ENCODE assay signal across 16 cellular contexts in genomic region chr14:68106456-68106855, GRCh38.
A peak's percentile ranks its signal among the peaks of the same experiment; 100 is the strongest.
DNase-seq lines count a peak whose midpoint lies in the region; ATAC-seq, FAIRE-seq and TF ChIP-seq lines count a peak whose summit lies in the region.
"Had no signal": no experiment of that assay in that cellular context is flagged by ENCODE, and none has a peak within 500 bp of the region (broad histone marks: within the 10 kb centered on the region; RNA-seq: fewer than 3 reads in every experiment).

No MANE protein-coding gene starts in this region.

- H3K27me3 ChIP-seq in keratinocyte (ENCODE audit: control insufficient read depth, extremely low read depth, insufficient read depth, low read length) (no peaks in the 10 kb centered on the region), uterus (no peaks in the 10 kb centered on the region), adrenal gland (no peaks in the 10 kb centered on the region)

- no peaks in the 10 kb centered on the region for H4K20me1 ChIP-seq in keratinocyte (ENCODE audit: control insufficient read depth, extremely low read depth, insufficient read depth, low read length)

- TF ChIP-seq CTCF in keratinocyte (optimal IDR thresholded peaks at IDR 0.05 in 1 of 3, IDR thresholded peaks at IDR 0.05 in 1 of 3, conservative IDR thresholded peaks at IDR 0.05 in 1 of 3; ENCODE audit: extremely low read depth in 1 of 3, insufficient read depth in 2 of 3, low read length in 3 of 3) (no peak), uterus (IDR thresholded peaks at IDR 0.05) (no peak), adrenal gland (IDR thresholded peaks at IDR 0.05) (no peak)

- H3K9me3 ChIP-seq in keratinocyte (ENCODE audit: control insufficient read depth, low read depth, low read length), result peaks cover 7% of the 10 kb centered on the region
- peaks cover 0 to 7% of the 10 kb centered on the region in 2 donors for H3K9me3 ChIP-seq in uterus
- peaks cover 0 to 8% (median 0%) of the 10 kb centered on the region in 3 donors for H3K9me3 ChIP-seq in adrenal gland (replicated peaks in 1 of 3)

- H3K4me3 ChIP-seq in keratinocyte (ENCODE audit: control insufficient read depth in 2 of 3, extremely low read depth in 1 of 3, insufficient read depth in 2 of 3, low read depth in 1 of 3, low read length in 3 of 3) (no peak overlapping the region), uterus (no peak overlapping the region), adrenal gland (no peak overlapping the region)
- H3K4me3 ChIP-seq: A549, GM23338 had no signal

- H3K36me3 ChIP-seq in keratinocyte (ENCODE audit: control insufficient read depth in 2 of 2, extremely low read depth in 1 of 2, insufficient read depth in 2 of 2, low read length in 2 of 2) (no peaks in the 10 kb centered on the region), uterus (no peaks in the 10 kb centered on the region), adrenal gland (replicated peaks in 1 of 2) (no peaks in the 10 kb centered on the region)

- H3K27ac ChIP-seq in keratinocyte (ENCODE audit: control insufficient read depth, insufficient read depth, low read length) (no peak overlapping the region), uterus (peak overlapping the region; percentile 70 to 83), adrenal gland (no peak overlapping the region)

- TF ChIP-seq POLR2A in uterus (IDR thresholded peaks at IDR 0.05) (no peak), adrenal gland (IDR thresholded peaks at IDR 0.05) (no peak)

- H3K9me1 ChIP-seq in keratinocyte (ENCODE audit: control insufficient read depth, extremely low read depth, insufficient read depth, low read length), result no peaks in the 10 kb centered on the region

- no peak for ATAC-seq in HG02981 (IDR thresholded peaks at IDR 0.05; ENCODE audit: unreplicated experiment)
- ATAC-seq: A549; CD8-positive, alpha-beta T cell; GM23338 had no signal

- dilution Hi-C loops in keratinocyte (cut with MboI; ENCODE audit: extremely low pct_ligation_motif_present, low sequenced_read_pairs), result no loop called here

- no peak overlapping the region for H3K4me2 ChIP-seq in keratinocyte (ENCODE audit: control insufficient read depth, extremely low read depth, insufficient read depth, low read depth, low read length)
- H3K4me2 ChIP-seq: A549, GM23338 had no signal

- H3K4me1 ChIP-seq in keratinocyte (ENCODE audit: control insufficient read depth, extremely low read depth, insufficient read depth, low read length) (peaks cover 26% of the 10 kb centered on the region), uterus (no peaks in the 10 kb centered on the region), adrenal gland (replicated peaks in 1 of 2) (no peaks in the 10 kb centered on the region)

- no peak overlapping the region for H3K9ac ChIP-seq in keratinocyte (ENCODE audit: control insufficient read depth, extremely low read depth, insufficient read depth, low read length)

- DNase-seq in NCI-H69 (lab: John Stamatoyannopoulos, UW) (peak; percentile 18), keratinocyte (ENCODE audit: low read depth, low spot score) (no peak), renal cortical epithelial cell (ENCODE audit: low read depth) (peak; percentile 75), uterus (no peak), adrenal gland (no peak), HPDE6-E6E7 (ENCODE audit: extremely low spot score) (no peak), LoVo (ENCODE audit: low spot score) (no peak)
- DNase-seq: CD8-positive, alpha-beta T cell; COR-L47; DND-41; GDM1; H7 had no signal

- intact Hi-C loops in uterus (cut with DNase I; ENCODE audit: low total_unique reads) (no loop called here), adrenal gland (cut with DNase I) (no loop called here)

- no peaks in the 10 kb centered on the region for H3K79me2 ChIP-seq in keratinocyte (ENCODE audit: control insufficient read depth, insufficient read depth, low read length)

- FAIRE-seq in keratinocyte (lab: Jason Lieb, UNC), result peak; percentile 13
- FAIRE-seq: GM12892 had no signal

- 90 to 97% (median 93%) methylated on average over 1 of the region's 1 CpG for WGBS in adrenal gland, 4 donors

- H2AFZ ChIP-seq in keratinocyte (ENCODE audit: control insufficient read depth, low read length), result no peak overlapping the region
- H2AFZ ChIP-seq: GM23338 had no signal

Comparison
In these comparisons a context has a peak if more than half of its experiments do, and no peak if none do; other contexts are left out.
1. DNase-seq: peak in NCI-H69 (single experiment) and renal cortical epithelial cell (single experiment); none in keratinocyte (single experiment), uterus (0 of 2), adrenal gland (0 of 7), HPDE6-E6E7 (single experiment) and LoVo (single experiment).
2. H3K27ac ChIP-seq: peak in uterus (2 of 2); none in keratinocyte (single experiment) and adrenal gland (0 of 5).